ENCODE assay signal across 8 cellular contexts in genomic region chr14:100108042-100108825, GRCh38. TPM values are rescaled to one million over a fixed set of nuclear protein-coding genes. Genes with fewer than 3 reads are reported as not detected.
DNase-seq lines count a peak whose midpoint lies in the region; ATAC-seq, FAIRE-seq and TF ChIP-seq lines count a peak whose summit lies in the region.

No MANE protein-coding gene starts in this region.

- no peak overlapping the region for H3K4me2 ChIP-seq in A549

- TF ChIP-seq EP300 in A549 (IDR thresholded peaks at IDR 0.05) = no peak

- H3K27me3 Mint-ChIP-seq in activated CD4-positive, alpha-beta T cell treated with anti-CD3 and anti-CD28 coated beads, Interleukin-2, amount 10 ng/mL, durations not matched to agents 7 days and 5 days = no peaks in the 10 kb centered on the region

- FAIRE-seq in A549 (lab: Jason Lieb, UNC) = no peak

- CTCF ChIA-PET in A549 (lab: Yijun Ruan, JAX) = interaction anchor here (0.6 to 10.1 kb wide), 65 partner anchors 12 to 499 kb away, joined by 3 to 173 read pairs (median 6); partner anchors contain the start of gene EVL
- CTCF ChIA-PET in activated CD4-positive, alpha-beta T cell treated with anti-CD3 and anti-CD28 coated beads, Interleukin-2, amount 10 ng/mL, durations not matched to agents 7 days and 5 days (lab: Charles Lee) = interaction anchor here (0.5 to 4.5 kb wide), 22 partner anchors 9 to 772 kb away, joined by 3 to 56 read pairs (median 6); partner anchors contain the start of gene EVL

- H3K9me3 ChIP-seq in A549 = no peaks in the 10 kb centered on the region
- H3K9me3 ChIP-seq in colonic mucosa = no peaks in the 10 kb centered on the region
- no peaks in the 10 kb centered on the region for H3K9me3 ChIP-seq in right lobe of liver

- H3K4me1 ChIP-seq in A549 = peaks cover 27% of the 10 kb centered on the region
- H3K4me1 ChIP-seq in colonic mucosa = no peaks in the 10 kb centered on the region
- peaks cover 0 to 27% (median 0%) of the 10 kb centered on the region in 4 donors for H3K4me1 ChIP-seq in right lobe of liver

- no peak overlapping the region for H3K4me3 ChIP-seq in A549
- no peak overlapping the region for H3K4me3 ChIP-seq in colonic mucosa
- no peak overlapping the region for H3K4me3 ChIP-seq in right lobe of liver

- TF ChIP-seq CTCF in A549 (IDR thresholded peaks at IDR 0.05) (peak; percentile 90), colonic mucosa (IDR thresholded peaks at IDR 0.05) (peak; percentile 78), right lobe of liver (IDR thresholded peaks at IDR 0.05) (peak; percentile 77 to 87 (median 84))

- no peak for TF ChIP-seq POLR2A in A549 (IDR thresholded peaks at IDR 0.05; ENCODE audit: low read length)
- no peak for TF ChIP-seq POLR2A in right lobe of liver (IDR thresholded peaks at IDR 0.05)

- H3K27ac ChIP-seq in A549 = peak overlapping the region; percentile 51 to 56; a peak in 4 of 6 replicates
- no peak overlapping the region for H3K27ac ChIP-seq in colonic mucosa
- no peak overlapping the region for H3K27ac ChIP-seq in right lobe of liver

- H3K36me3 Mint-ChIP-seq in activated CD4-positive, alpha-beta T cell treated with anti-CD3 and anti-CD28 coated beads, Interleukin-2, amount 10 ng/mL, durations not matched to agents 7 days and 5 days (ENCODE audit: low read depth) = peaks cover 85% of the 10 kb centered on the region

- H3K27ac Mint-ChIP-seq in activated CD4-positive, alpha-beta T cell treated with anti-CD3 and anti-CD28 coated beads, Interleukin-2, amount 10 ng/mL, durations not matched to agents 7 days and 5 days = peak overlapping the region; percentile 87

- ATAC-seq in A549 (peak; percentile 91 to 98), GM18517 (IDR thresholded peaks at IDR 0.05; ENCODE audit: unreplicated experiment) (peak; percentile 82), HG03175 (IDR thresholded peaks at IDR 0.05; ENCODE audit: unreplicated experiment) (peak; percentile 78), right lobe of liver (peak; percentile 76 to 88 (median 82))

- H3K36me3 ChIP-seq in colonic mucosa (no peaks in the 10 kb centered on the region), right lobe of liver (peaks cover 0 to 10% (median 0%) of the 10 kb centered on the region in 4 donors)

- intact Hi-C loops in colonic mucosa (cut with DNase I) (loop anchor here (5.0 kb wide), 1 partner anchor 126 kb away; no protein-coding TSS in a partner anchor), right lobe of liver (cut with DNase I) (no loop called here)

- POLR2A ChIA-PET in A549 (lab: Yijun Ruan, JAX) = no interaction called here
- POLR2A ChIA-PET in activated CD4-positive, alpha-beta T cell treated with anti-CD3 and anti-CD28 coated beads, Interleukin-2, amount 10 ng/mL, durations not matched to agents 7 days and 5 days (lab: Charles Lee) = interaction anchor here (0.6 kb wide), 2 partner anchors 42 to 132 kb away, joined by 3 to 4 read pairs; no protein-coding TSS in a partner anchor

- H3K4me1 Mint-ChIP-seq in activated CD4-positive, alpha-beta T cell treated with anti-CD3 and anti-CD28 coated beads, Interleukin-2, amount 10 ng/mL, durations not matched to agents 7 days and 5 days = peaks cover 80% of the 10 kb centered on the region

- H3K27me3 ChIP-seq in colonic mucosa = no peaks in the 10 kb centered on the region
- H3K27me3 ChIP-seq in right lobe of liver = no peaks in the 10 kb centered on the region

- H3K9me3 Mint-ChIP-seq in activated CD4-positive, alpha-beta T cell treated with anti-CD3 and anti-CD28 coated beads, Interleukin-2, amount 10 ng/mL, durations not matched to agents 7 days and 5 days = no peaks in the 10 kb centered on the region

- peak; percentile 69 to 88 for DNase-seq in A549 (ENCODE audit: low read depth in 1 of 2, low spot score in 1 of 2)
- peak; percentile 37 for DNase-seq in NCI-H510A (lab: John Stamatoyannopoulos, UW)
- peak; percentile 88 for DNase-seq in activated CD4-positive, alpha-beta T cell treated with anti-CD3 and anti-CD28 coated beads, Interleukin-2, amount 10 ng/mL, durations not matched to agents 7 days and 5 days
- DNase-seq in colonic mucosa = peak; percentile 85
- DNase-seq in right lobe of liver = peak; percentile 77 to 81 (median 80)
- DNase-seq in stimulated activated CD8-positive, alpha-beta memory T cell treated with anti-CD3 and anti-CD28 coated beads, Interleukin-12 subunit alpha, Interleukin-12 subunit beta, amount 100 ng/mL, for 24 hours (ENCODE audit: extremely low read depth) = peak; percentile 69

- WGBS in A549 (ENCODE audit: missing lambda C conversion rate) = 34% methylated on average over 13 of the region's 13 CpGs
- WGBS in right lobe of liver (ENCODE audit: insufficient coverage, low coverage, low lambda C conversion rate, missing lambda C conversion rate) = 19% methylated on average over 10 of the region's 13 CpGs

- TF ChIP-seq RAD21 in A549 (conservative IDR thresholded peaks at IDR 0.05 in 1 of 2, IDR thresholded peaks at IDR 0.05 in 1 of 2) = peak; percentile 86 to 88

- no peak overlapping the region for H3K4me3 Mint-ChIP-seq in activated CD4-positive, alpha-beta T cell treated with anti-CD3 and anti-CD28 coated beads, Interleukin-2, amount 10 ng/mL, durations not matched to agents 7 days and 5 days

- no peak overlapping the region for H3K9ac ChIP-seq in colonic mucosa (ENCODE audit: low read depth in 2 of 2, low read length in 2 of 2)

TF ChIP-seq in A549, 52 proteins besides CTCF, POLR2A, EP300 and RAD21:
- TF ChIP-seq, protein P1, sequence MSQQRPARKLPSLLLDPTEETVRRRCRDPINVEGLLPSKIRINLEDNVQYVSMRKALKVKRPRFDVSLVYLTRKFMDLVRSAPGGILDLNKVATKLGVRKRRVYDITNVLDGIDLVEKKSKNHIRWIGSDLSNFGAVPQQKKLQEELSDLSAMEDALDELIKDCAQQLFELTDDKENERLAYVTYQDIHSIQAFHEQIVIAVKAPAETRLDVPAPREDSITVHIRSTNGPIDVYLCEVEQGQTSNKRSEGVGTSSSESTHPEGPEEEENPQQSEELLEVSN (IDR thresholded peaks at IDR 0.05; ENCODE audit: borderline replicate concordance, low read depth) = peak; percentile 58; the same call in 1 of the 2 replicates
- TF ChIP-seq, protein P2, sequence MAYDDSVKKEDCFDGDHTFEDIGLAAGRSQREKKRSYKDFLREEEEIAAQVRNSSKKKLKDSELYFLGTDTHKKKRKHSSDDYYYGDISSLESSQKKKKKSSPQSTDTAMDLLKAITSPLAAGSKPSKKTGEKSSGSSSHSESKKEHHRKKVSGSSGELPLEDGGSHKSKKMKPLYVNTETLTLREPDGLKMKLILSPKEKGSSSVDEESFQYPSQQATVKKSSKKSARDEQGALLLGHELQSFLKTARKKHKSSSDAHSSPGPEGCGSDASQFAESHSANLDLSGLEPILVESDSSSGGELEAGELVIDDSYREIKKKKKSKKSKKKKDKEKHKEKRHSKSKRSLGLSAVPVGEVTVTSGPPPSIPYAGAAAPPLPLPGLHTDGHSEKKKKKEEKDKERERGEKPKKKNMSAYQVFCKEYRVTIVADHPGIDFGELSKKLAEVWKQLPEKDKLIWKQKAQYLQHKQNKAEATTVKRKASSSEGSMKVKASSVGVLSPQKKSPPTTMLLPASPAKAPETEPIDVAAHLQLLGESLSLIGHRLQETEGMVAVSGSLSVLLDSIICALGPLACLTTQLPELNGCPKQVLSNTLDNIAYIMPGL (CRISPR knock-in tag; IDR thresholded peaks at IDR 0.05; ENCODE audit: borderline replicate concordance) = no peak
- TF ChIP-seq BCL3 (IDR thresholded peaks at IDR 0.05) (no peak), SMC3 (IDR thresholded peaks at IDR 0.05) (peak; percentile 97), MAX (IDR thresholded peaks at IDR 0.05) (peak; percentile 68)

RNA-seq across cellular contexts. Expression of gene EVL, which starts 43.0 kb away (rescaled TPM):
- 14.8 and 17.0 TPM in 2 replicates for polyA plus RNA-seq in A549 (2011; rRNA removed)
- 22.7 and 24.5 TPM in 2 replicates for polyA plus RNA-seq in A549 (2012; cell fraction: cytosol; rRNA removed)
- 86.6 and 98.4 TPM in 2 replicates for polyA plus RNA-seq in A549 (2012; cell fraction: nucleus; rRNA removed)
- polyA plus RNA-seq in A549 (2017; fragmentation: RNase III; extraction: RNeasy Plus Mini Kit Qiagen cat#74134 plus additional on column Dnase treatment) = 30.1 to 32.9 TPM (median 30.6 TPM) in 3 replicates
- polyA minus RNA-seq in A549 (2011; rRNA and poly(A)+ RNA removed) = 19.2 and 21.8 TPM in 2 replicates
- total RNA-seq in activated CD4-positive, alpha-beta T cell treated with anti-CD3 and anti-CD28 coated beads, Interleukin-2, amount 10 ng/mL, durations not matched to agents 7 days and 5 days = 1,000 to 10,000 TPM; 1,017 to 1,048 TPM
- total RNA-seq in colonic mucosa = 10 to 100 TPM; 13.7 to 15.4 TPM
- 100 to 1,000 TPM in 2 of 6 experiments, 10 to 100 TPM in 4; 23.6 to 162 (median 68.4) TPM for total RNA-seq in right lobe of liver

RNA-seq across cellular contexts. Expression of gene DEGS2, which starts 51.2 kb away (rescaled TPM):
- polyA plus RNA-seq in A549 (2011; rRNA removed) (0.38 and 0.93 TPM in 2 replicates), A549 (2017; fragmentation: RNase III; extraction: RNeasy Plus Mini Kit Qiagen cat#74134 plus additional on column Dnase treatment) (1.1 to 2.3 TPM (median 1.6 TPM) in 3 replicates)
- 1.2 and 1.9 TPM in 2 replicates for polyA plus RNA-seq in A549 (2012; cell fraction: cytosol; rRNA removed)
- polyA plus RNA-seq in A549 (2012; cell fraction: nucleus; rRNA removed) = 2.1 and 4.4 TPM in 2 replicates
- polyA minus RNA-seq in A549 (2011; rRNA and poly(A)+ RNA removed) = 0.39 and 0.91 TPM in 2 replicates
- under 1 TPM; 0.15 to 0.23 TPM for total RNA-seq in activated CD4-positive, alpha-beta T cell treated with anti-CD3 and anti-CD28 coated beads, Interleukin-2, amount 10 ng/mL, durations not matched to agents 7 days and 5 days
- total RNA-seq in colonic mucosa (10 to 100 TPM; 37.0 to 54.3 TPM), right lobe of liver (under 1 TPM; 0.09 to 0.55 (median 0.22) TPM)

Comparison
In these comparisons a context has a peak if more than half of its experiments do, and no peak if none do; other contexts are left out.
1. DNase-seq: peak in every context shown above with its lines; median percentile 88 in activated CD4-positive, alpha-beta T cell treated with anti-CD3 and anti-CD28 coated beads, Interleukin-2, amount 10 ng/mL, durations not matched to agents 7 days and 5 days; 85 in colonic mucosa; 80 in right lobe of liver; 78 in A549; 69 in stimulated activated CD8-positive, alpha-beta memory T cell treated with anti-CD3 and anti-CD28 coated beads, Interleukin-12 subunit alpha, Interleukin-12 subunit beta, amount 100 ng/mL, for 24 hours; 37 in NCI-H510A.
2. H3K27ac ChIP-seq: peak in A549 (2 of 2); none in colonic mucosa (single experiment) and right lobe of liver (0 of 3).
3. RNA of gene EVL, which starts 43.0 kb away (total RNA-seq): 1,017 to 1,048 TPM in activated CD4-positive, alpha-beta T cell treated with anti-CD3 and anti-CD28 coated beads, Interleukin-2, amount 10 ng/mL, durations not matched to agents 7 days and 5 days; 23.6 to 162 TPM in right lobe of liver and 13.7 to 15.4 TPM in colonic mucosa; every median in the first group is over 4 times any median in the second.
4. RNA of gene DEGS2, which starts 51.2 kb away (total RNA-seq): 37.0 to 54.3 TPM in colonic mucosa; 0.15 to 0.23 TPM in activated CD4-positive, alpha-beta T cell treated with anti-CD3 and anti-CD28 coated beads, Interleukin-2, amount 10 ng/mL, durations not matched to agents 7 days and 5 days and 0.09 to 0.55 TPM in right lobe of liver; every median in the first group is over 10 times any median in the second.
5. Peak in every context shown above with its lines, with median percentiles within 50 percentile points of each other: ATAC-seq and CTCF ChIP-seq.